9 cellular contexts compared by ENCODE assay signal in the genomic region with DNA sequence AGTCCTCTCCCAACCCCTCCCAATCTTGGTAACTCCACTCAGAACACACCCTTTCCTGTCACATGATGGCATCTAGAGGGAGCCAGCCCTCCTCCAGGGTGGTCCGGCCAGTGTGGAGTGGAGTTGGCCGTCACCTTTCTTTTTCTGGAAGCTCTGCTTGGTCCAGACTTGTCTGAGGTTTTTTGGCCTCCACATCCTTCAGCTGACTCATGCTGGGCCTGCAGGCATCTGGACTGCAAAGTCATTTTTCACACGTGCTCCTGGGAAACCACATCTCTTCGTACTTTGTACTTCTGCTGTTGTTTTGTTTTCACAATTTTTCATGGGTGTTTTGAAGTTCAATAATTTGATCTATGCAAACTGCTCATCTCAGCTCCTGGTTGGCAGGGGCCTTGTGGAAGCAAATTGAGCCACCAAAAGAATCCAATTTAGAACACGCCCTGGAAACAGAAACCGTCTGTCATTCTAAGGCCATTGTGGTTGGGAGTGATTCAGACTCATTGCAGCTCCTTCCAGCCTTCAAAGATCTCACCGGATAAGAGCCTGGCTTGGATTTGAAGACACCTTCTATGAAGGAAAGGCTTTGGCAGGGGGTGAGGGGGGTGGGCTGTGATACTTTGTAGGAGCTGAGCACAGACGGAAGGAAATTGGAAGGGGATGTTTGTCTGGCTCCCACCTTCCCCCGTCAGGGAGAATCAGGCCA. TPM values are rescaled to one million over a fixed set of nuclear protein-coding genes. Genes with fewer than 3 reads are reported as not detected.
DNase-seq lines count a peak whose midpoint lies in the region; ATAC-seq lines count a peak whose summit lies in the region.
"Had no signal": no experiment of that assay in that cellular context is flagged by ENCODE, and none has a peak within 500 bp of the region (broad histone marks: within the 10 kb centered on the region; RNA-seq: fewer than 3 reads in every experiment).

No MANE protein-coding gene starts in this region.

- peak overlapping the region; percentile 17 for H3K4me3 Mint-ChIP-seq in activated CD8-positive, alpha-beta memory T cell treated with anti-CD3 and anti-CD28 coated beads, Interleukin-2, amount 10 ng/mL, durations not matched to agents 7 days and 5 days
- H3K4me3 Mint-ChIP-seq in activated naive CD8-positive, alpha-beta T cell treated with anti-CD3 and anti-CD28 coated beads, Interleukin-2, amount 50 U/mL, for 24 hours, result no peak overlapping the region
- peak overlapping the region; percentile 35 to 74 (median 62) for H3K4me3 Mint-ChIP-seq in immature natural killer cell

- H3K36me3 Mint-ChIP-seq in activated CD8-positive, alpha-beta memory T cell treated with anti-CD3 and anti-CD28 coated beads, Interleukin-2, amount 10 ng/mL, durations not matched to agents 7 days and 5 days, result peaks cover 3% of the 10 kb centered on the region
- no peaks in the 10 kb centered on the region for H3K36me3 Mint-ChIP-seq in activated naive CD8-positive, alpha-beta T cell treated with anti-CD3 and anti-CD28 coated beads, Interleukin-2, amount 50 U/mL, for 24 hours (ENCODE audit: low read depth)
- peaks cover 0 to 7% (median 4%) of the 10 kb centered on the region in 3 donors for H3K36me3 Mint-ChIP-seq in immature natural killer cell

- no peaks in the 10 kb centered on the region for H3K36me3 ChIP-seq in urinary bladder (ENCODE audit: insufficient read depth)

- peaks cover 16% of the 10 kb centered on the region for H3K4me1 Mint-ChIP-seq in activated CD8-positive, alpha-beta memory T cell treated with anti-CD3 and anti-CD28 coated beads, Interleukin-2, amount 10 ng/mL, durations not matched to agents 7 days and 5 days
- H3K4me1 Mint-ChIP-seq in activated naive CD8-positive, alpha-beta T cell treated with anti-CD3 and anti-CD28 coated beads, Interleukin-2, amount 50 U/mL, for 24 hours, result peaks cover 9% of the 10 kb centered on the region
- peaks cover 26 to 29% of the 10 kb centered on the region in 2 donors for H3K4me1 Mint-ChIP-seq in immature natural killer cell

- H3K9me3 Mint-ChIP-seq in activated CD8-positive, alpha-beta memory T cell treated with anti-CD3 and anti-CD28 coated beads, Interleukin-2, amount 10 ng/mL, durations not matched to agents 7 days and 5 days (ENCODE audit: low read depth), result no peaks in the 10 kb centered on the region
- H3K9me3 Mint-ChIP-seq in activated naive CD8-positive, alpha-beta T cell treated with anti-CD3 and anti-CD28 coated beads, Interleukin-2, amount 50 U/mL, for 24 hours, result no peaks in the 10 kb centered on the region
- H3K9me3 Mint-ChIP-seq in immature natural killer cell, result no peaks in the 10 kb centered on the region

- 62% methylated on average over 9 of the region's 9 CpGs for WGBS in urinary bladder

- no peaks in the 10 kb centered on the region for H3K4me1 ChIP-seq in urinary bladder (ENCODE audit: insufficient read depth)

- peak; percentile 57 for DNase-seq in activated CD8-positive, alpha-beta memory T cell treated with anti-CD3 and anti-CD28 coated beads, Interleukin-2, amount 10 ng/mL, durations not matched to agents 7 days and 5 days
- no peak for DNase-seq in activated CD8-positive, alpha-beta memory T cell treated with anti-CD3 and anti-CD28 coated beads for 24 hours
- no peak for DNase-seq in activated naive CD8-positive, alpha-beta T cell treated with anti-CD3 and anti-CD28 coated beads, Interleukin-2, amount 50 U/mL, for 24 hours
- DNase-seq in immature natural killer cell (peak; percentile 44 to 60 (median 50)), hippocampal formation (lab: John Stamatoyannopoulos, UW) (no peak), NCI-H345 treated with DMSO at 0.1 percent for 48 hours (lab: John Stamatoyannopoulos, UW; ENCODE audit: unreplicated experiment) (no peak)
- no peak for DNase-seq in stimulated activated CD4-positive, alpha-beta T cell treated with anti-CD3 and anti-CD28 coated beads, Interleukin-2, amount 100 ng/mL, for 48 hours
- DNase-seq: NCI-H2029 treated with DMSO at 0.1 percent for 48 hours had no signal

- no peaks in the 10 kb centered on the region for H3K27me3 Mint-ChIP-seq in activated CD8-positive, alpha-beta memory T cell treated with anti-CD3 and anti-CD28 coated beads, Interleukin-2, amount 10 ng/mL, durations not matched to agents 7 days and 5 days
- no peaks in the 10 kb centered on the region for H3K27me3 Mint-ChIP-seq in activated naive CD8-positive, alpha-beta T cell treated with anti-CD3 and anti-CD28 coated beads, Interleukin-2, amount 50 U/mL, for 24 hours
- peaks cover 0 to 7% (median 0%) of the 10 kb centered on the region in 3 donors for H3K27me3 Mint-ChIP-seq in immature natural killer cell (ENCODE audit: low read depth in 3 of 3)

- H3K27ac ChIP-seq in urinary bladder (ENCODE audit: low read depth), result peak overlapping the region; percentile 29

- H3K4me3 ChIP-seq in urinary bladder (ENCODE audit: low read depth, low read length), result no peak overlapping the region

- ATAC-seq in activated CD8-positive, alpha-beta memory T cell treated with anti-CD3 and anti-CD28 coated beads, Interleukin-2, amount 10 ng/mL, durations not matched to agents 7 days and 5 days, result peak; percentile 63
- peak; percentile 20 for ATAC-seq in activated naive CD8-positive, alpha-beta T cell treated with anti-CD3 and anti-CD28 coated beads, Interleukin-2, amount 50 U/mL, for 24 hours

- CTCF ChIA-PET in activated CD8-positive, alpha-beta memory T cell treated with anti-CD3 and anti-CD28 coated beads, Interleukin-2, amount 10 ng/mL, durations not matched to agents 7 days and 5 days (lab: Charles Lee), result interaction anchor here (0.9 to 1.0 kb wide), 2 partner anchors 9 to 15 kb away, joined by 3 read pairs; no protein-coding TSS in a partner anchor

- H3K27ac Mint-ChIP-seq in activated CD8-positive, alpha-beta memory T cell treated with anti-CD3 and anti-CD28 coated beads, Interleukin-2, amount 10 ng/mL, durations not matched to agents 7 days and 5 days, result peak overlapping the region; percentile 75
- no peak overlapping the region for H3K27ac Mint-ChIP-seq in activated naive CD8-positive, alpha-beta T cell treated with anti-CD3 and anti-CD28 coated beads, Interleukin-2, amount 50 U/mL, for 24 hours
- peak overlapping the region; percentile 46 to 91 (median 74) for H3K27ac Mint-ChIP-seq in immature natural killer cell

RNA-seq across cellular contexts. Expression of gene NF1, which starts 42.4 kb away (rescaled TPM):
- 10 to 100 TPM; 22.1 to 28.6 TPM for total RNA-seq in activated CD8-positive, alpha-beta memory T cell treated with anti-CD3 and anti-CD28 coated beads, Interleukin-2, amount 10 ng/mL, durations not matched to agents 7 days and 5 days
- polyA plus RNA-seq in immature natural killer cell (1 to 10 TPM; 2.1 to 4.7 (median 3.5) TPM), urinary bladder (12.2 TPM)
- total RNA-seq in urinary bladder, result 135 TPM

Comparison
In these comparisons a context has a peak if more than half of its experiments do, and no peak if none do; other contexts are left out.
1. DNase-seq: peak in activated CD8-positive, alpha-beta memory T cell treated with anti-CD3 and anti-CD28 coated beads, Interleukin-2, amount 10 ng/mL, durations not matched to agents 7 days and 5 days (single experiment) and immature natural killer cell (3 of 3); none in activated CD8-positive, alpha-beta memory T cell treated with anti-CD3 and anti-CD28 coated beads for 24 hours (single experiment), activated naive CD8-positive, alpha-beta T cell treated with anti-CD3 and anti-CD28 coated beads, Interleukin-2, amount 50 U/mL, for 24 hours (single experiment), hippocampal formation (0 of 2), stimulated activated CD4-positive, alpha-beta T cell treated with anti-CD3 and anti-CD28 coated beads, Interleukin-2, amount 100 ng/mL, for 48 hours (0 of 2) and NCI-H345 treated with DMSO at 0.1 percent for 48 hours (single experiment).